12 cellular contexts compared by ENCODE assay signal in genomic region chr17:9175700-9176467, GRCh38.
"Had no signal": no experiment of that assay in that cellular context is flagged by ENCODE, and none has a peak within 500 bp of the region (broad histone marks: within the 10 kb centered on the region; RNA-seq: fewer than 3 reads in every experiment).

No MANE protein-coding gene starts in this region.

- H3K9me3 ChIP-seq: sigmoid colon, tibial artery had no signal

- H3K9me3 Mint-ChIP-seq: activated CD8-positive, alpha-beta T cell treated with anti-CD3 and anti-CD28 coated beads for 36 hours; natural killer cell had no signal

- H3K27me3 ChIP-seq: sigmoid colon, tibial artery had no signal

- H3K36me3 Mint-ChIP-seq: activated naive CD8-positive, alpha-beta T cell; natural killer cell had no signal

- H3K4me3 Mint-ChIP-seq: activated CD8-positive, alpha-beta T cell treated with anti-CD3 and anti-CD28 coated beads for 36 hours; activated naive CD8-positive, alpha-beta T cell; natural killer cell had no signal

- H3K4me3 ChIP-seq: sigmoid colon, tibial artery had no signal

- DNase-seq: activated CD8-positive, alpha-beta memory T cell treated with anti-CD3 and anti-CD28 coated beads, Interleukin-2, amount 50 U/mL, for 4 hours; activated CD8-positive, alpha-beta T cell treated with anti-CD3 and anti-CD28 coated beads for 36 hours; activated effector memory CD4-positive, alpha-beta T cell treated with Interleukin-2 at 50 U/mL for 16 hours; amygdala; dermis blood vessel endothelial cell; left colon; mammary epithelial cell; natural killer cell; sigmoid colon; stimulated activated CD4-positive, alpha-beta T cell treated with anti-CD3 and anti-CD28 coated beads, Interleukin-4, amount 100 ng/mL, for 1 hour; tibial artery had no signal

- H3K27ac Mint-ChIP-seq: activated CD8-positive, alpha-beta T cell treated with anti-CD3 and anti-CD28 coated beads for 36 hours; activated naive CD8-positive, alpha-beta T cell; natural killer cell had no signal

- H3K4me1 Mint-ChIP-seq: natural killer cell had no signal

- H3K27me3 Mint-ChIP-seq: activated CD8-positive, alpha-beta T cell treated with anti-CD3 and anti-CD28 coated beads for 36 hours; activated naive CD8-positive, alpha-beta T cell had no signal

- ATAC-seq: activated CD8-positive, alpha-beta T cell treated with anti-CD3 and anti-CD28 coated beads for 36 hours; left colon; natural killer cell had no signal
